Comparison of ENCODE assay signal across 3 cellular contexts in genomic region chr6:106496791-106497190, GRCh38.
A peak's percentile ranks its signal among the peaks of the same experiment; 100 is the strongest.
TF ChIP-seq lines count a peak whose summit lies in the region.

No MANE protein-coding gene starts in this region.

TF ChIP-seq in H1, 55 proteins besides CTCF, POLR2A, EP300 and RAD21 (continues in another document):
- no peak for TF ChIP-seq CREB1 (IDR thresholded peaks at IDR 0.05)
- no peak for TF ChIP-seq KDM1A (IDR thresholded peaks at IDR 0.05; ENCODE audit: borderline replicate concordance, low read length)
- no peak for TF ChIP-seq CHD7 (IDR thresholded peaks at IDR 0.05; ENCODE audit: insufficient replicate concordance, low read length)
- TF ChIP-seq YY1 (IDR thresholded peaks at IDR 0.05; ENCODE audit: low read depth, low read length) = no peak

TF ChIP-seq in HepG2, 621 proteins besides CTCF, POLR2A, EP300 and RAD21:
- TF ChIP-seq ATF4 (CRISPR knock-in tag; IDR thresholded peaks at IDR 0.05) = peak in 1 of 2 experiments; percentile 22; a peak in 1 of 4 replicates
- no peak for TF ChIP-seq ZXDC (CRISPR knock-in tag; IDR thresholded peaks at IDR 0.05)
TF ChIP-seq in HepG2: peak in this region for 1.

TF ChIP-seq in GM12891, 5 proteins besides CTCF, POLR2A, EP300 and RAD21:
- TF ChIP-seq TAF1 (IDR thresholded peaks at IDR 0.05; ENCODE audit: low read depth, low read length) = no peak
